In the genomic region with DNA sequence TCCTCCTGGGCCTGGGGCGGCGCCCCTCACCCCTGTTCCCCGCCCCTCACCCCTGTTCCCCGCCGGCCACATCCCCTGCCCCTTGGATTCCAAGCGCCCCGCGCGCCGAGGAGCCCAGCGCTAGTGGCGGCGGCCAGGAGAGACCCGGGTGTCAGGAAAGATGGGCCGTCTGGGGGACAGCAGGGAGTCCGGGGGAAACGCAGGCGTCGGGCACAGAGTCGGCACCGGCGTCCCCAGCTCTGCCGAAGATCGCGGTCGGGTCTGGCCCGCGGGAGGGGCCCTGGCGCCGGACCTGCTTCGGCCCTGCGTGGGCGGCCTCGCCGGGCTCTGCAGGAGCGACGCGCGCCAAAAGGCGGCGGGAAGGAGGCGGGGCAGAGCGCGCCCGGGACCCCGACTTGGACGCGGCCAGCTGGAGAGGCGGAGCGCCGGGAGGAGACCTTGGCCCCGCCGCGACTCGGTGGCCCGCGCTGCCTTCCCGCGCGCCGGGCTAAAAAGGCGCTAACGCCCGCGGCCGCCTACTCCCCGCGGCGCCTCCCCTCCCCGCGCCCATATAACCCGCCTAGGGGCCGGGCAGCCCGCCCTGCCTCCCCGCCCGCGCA, we compare ENCODE assay signal across 8 cellular contexts. TPM values are rescaled to one million over a fixed set of nuclear protein-coding genes. Genes with fewer than 3 reads are reported as not detected.
DNase-seq lines count a peak whose midpoint lies in the region; ATAC-seq and TF ChIP-seq lines count a peak whose summit lies in the region.

TP73 (plus strand) TSS at position 578 of the 599 bp plus-strand sequence. CDS start 29,850 bp downstream, outside the sequence.

- H3K9me3 Mint-ChIP-seq in CD4-positive, CD25-positive, alpha-beta regulatory T cell = peaks cover 0 to 4% (median 0%) of the 10 kb centered on the region in 7 donors

- no peaks in the 10 kb centered on the region for H4K20me1 ChIP-seq in smooth muscle cell (ENCODE audit: low read depth)

- TF ChIP-seq POLR2A in esophagus squamous epithelium (IDR thresholded peaks at IDR 0.05) = no peak

- H3K4me3 Mint-ChIP-seq in CD4-positive, CD25-positive, alpha-beta regulatory T cell = peak within 1 kb of the TSS; percentile 48 to 80 (median 70)

- peaks cover 38% of the 10 kb centered on the region for H3K4me1 ChIP-seq in CD4-positive, CD25-positive, alpha-beta regulatory T cell (ENCODE audit: control insufficient read depth, insufficient read depth, low read length, poor library complexity, severe bottlenecking)
- H3K4me1 ChIP-seq in Panc1 (ENCODE audit: control insufficient read depth, insufficient read depth, low read length) (peaks cover 11% of the 10 kb centered on the region), esophagus squamous epithelium (peaks cover 29 to 52% (median 37%) of the 10 kb centered on the region in 3 donors), smooth muscle cell (ENCODE audit: low read depth) (peaks cover 6% of the 10 kb centered on the region)

- H3K27ac Mint-ChIP-seq in CD4-positive, CD25-positive, alpha-beta regulatory T cell = peak within 1 kb of the TSS in 1 of 3 donors; percentile 11

- peaks cover 4% of the 10 kb centered on the region for H3K27me3 ChIP-seq in CD4-positive, CD25-positive, alpha-beta regulatory T cell (ENCODE audit: control insufficient read depth, insufficient read depth, low read length)
- H3K27me3 ChIP-seq in Panc1 (ENCODE audit: control insufficient read depth, insufficient read depth, low read length) (no peaks in the 10 kb centered on the region), esophagus squamous epithelium (peaks cover 12 to 68% (median 20%) of the 10 kb centered on the region in 4 donors), smooth muscle cell (ENCODE audit: low read depth) (peaks cover 68% of the 10 kb centered on the region)

- no peak within 1 kb of the TSS for H3K27ac ChIP-seq in CD4-positive, CD25-positive, alpha-beta regulatory T cell (ENCODE audit: insufficient read depth, low read length, poor library complexity, severe bottlenecking)
- H3K27ac ChIP-seq in Panc1 (ENCODE audit: low read length) (no peak within 1 kb of the TSS), esophagus squamous epithelium (no peak within 1 kb of the TSS), smooth muscle cell (ENCODE audit: low read depth) (no peak within 1 kb of the TSS)

- H3K36me3 Mint-ChIP-seq in CD4-positive, CD25-positive, alpha-beta regulatory T cell = no peaks in the 10 kb centered on the region

- H3K4me3 ChIP-seq in CD4-positive, CD25-positive, alpha-beta regulatory T cell (ENCODE audit: low read depth, low read length) = no peak within 1 kb of the TSS
- H3K4me3 ChIP-seq in Panc1 (ENCODE audit: low read depth in 2 of 2, low read length in 2 of 2) (peak within 1 kb of the TSS; percentile 48 to 49), esophagus squamous epithelium (peak within 1 kb of the TSS; percentile 12 to 77 (median 49)), smooth muscle cell (peak within 1 kb of the TSS; percentile 16)

- no peak within 1 kb of the TSS for H3K9ac ChIP-seq in smooth muscle cell (ENCODE audit: low read depth)

- intact Hi-C loops in Panc1 (cut with micrococcal nuclease; ENCODE audit: unreplicated experiment) (loop anchor here (10.0 kb wide), 1 partner anchor 73 kb away; no protein-coding TSS in a partner anchor), esophagus squamous epithelium (cut with DNase I) (no loop called here)

- CTCF ChIA-PET in Panc1 (lab: Charles Lee) = interaction anchor here (1.4 kb wide), 1 partner anchor 44 kb away, joined by 5 read pairs; no protein-coding TSS in a partner anchor

- no peak for DNase-seq in CD4-positive, CD25-positive, alpha-beta regulatory T cell
- DNase-seq in Panc1 (ENCODE audit: low read depth, low spot score) (no peak), esophagus squamous epithelium (lab: John Stamatoyannopoulos, UW) (no peak), smooth muscle cell (lab: John Stamatoyannopoulos, UW; ENCODE audit: unreplicated experiment) (no peak), omental fat pad (ENCODE audit: low spot score) (no peak), mucosa of gallbladder (ENCODE audit: low spot score) (no peak)

- H2AFZ ChIP-seq in smooth muscle cell (ENCODE audit: low read depth) = no peak within 1 kb of the TSS

- H3K4me2 ChIP-seq in smooth muscle cell = peak within 1 kb of the TSS; percentile 94

- no peak for ATAC-seq in CD4-positive, CD25-positive, alpha-beta regulatory T cell (ENCODE audit: low read depth in 2 of 2)
- ATAC-seq in GM19035 (IDR thresholded peaks at IDR 0.05; ENCODE audit: unreplicated experiment) (peak; percentile 31), Panc1 (peak; percentile 54), omental fat pad (ENCODE audit: low FRiP score) (no peak), HG02763 (IDR thresholded peaks at IDR 0.05; ENCODE audit: unreplicated experiment) (no peak)

- 0% methylated on average over 14 of the region's 77 CpGs; no CpG with 5 or more reads in 1 of the 2 donors for WGBS in esophagus squamous epithelium, 2 donors
- 1% methylated on average over 25 of the region's 77 CpGs for WGBS in smooth muscle cell (ENCODE audit: low lambda C conversion rate)

- no TSS peak for BruUV-seq in Panc1 (replicated peaks; lab: Mats Ljungman, UMichigan)

- peaks cover 8 to 28% (median 24%) of the 10 kb centered on the region in 4 donors for H3K4me1 Mint-ChIP-seq in CD4-positive, CD25-positive, alpha-beta regulatory T cell

- no peaks in the 10 kb centered on the region for H3F3A ChIP-seq in smooth muscle cell (ENCODE audit: low read depth)

- H3K9me3 ChIP-seq in CD4-positive, CD25-positive, alpha-beta regulatory T cell (ENCODE audit: control insufficient read depth in 2 of 2, low read length in 2 of 2) = no peaks in the 10 kb centered on the region
- no peaks in the 10 kb centered on the region for H3K9me3 ChIP-seq in Panc1 (ENCODE audit: control insufficient read depth, insufficient read depth, low read depth, low read length)
- no peaks in the 10 kb centered on the region for H3K9me3 ChIP-seq in esophagus squamous epithelium
- no peaks in the 10 kb centered on the region for H3K9me3 ChIP-seq in smooth muscle cell (replicated peaks; ENCODE audit: low read depth)

- POLR2A ChIA-PET in Panc1 (lab: Charles Lee) = no interaction called here

- peaks cover 1% of the 10 kb centered on the region for H3K36me3 ChIP-seq in CD4-positive, CD25-positive, alpha-beta regulatory T cell (ENCODE audit: control insufficient read depth, insufficient read depth, low read length)
- H3K36me3 ChIP-seq in Panc1 (ENCODE audit: control insufficient read depth, insufficient read depth, low read length) (no peaks in the 10 kb centered on the region; the same call in none of the 2 replicates), esophagus squamous epithelium (peaks cover 0 to 10% (median 4%) of the 10 kb centered on the region in 3 donors), smooth muscle cell (ENCODE audit: low read depth) (no peaks in the 10 kb centered on the region)

- in situ Hi-C loops in Panc1 (cut with HindIII; ENCODE audit: low pct_unique_long_range_greater_than_20kb, low sequenced_read_pairs) = no loop called here

- no peaks in the 10 kb centered on the region for H3K79me2 ChIP-seq in smooth muscle cell (ENCODE audit: low read depth)

- H3K27me3 Mint-ChIP-seq in CD4-positive, CD25-positive, alpha-beta regulatory T cell = peaks cover 51% of the 10 kb centered on the region

- no peak for TF ChIP-seq CTCF in Panc1 (IDR thresholded peaks at IDR 0.05)
- no peak for TF ChIP-seq CTCF in esophagus squamous epithelium (IDR thresholded peaks at IDR 0.05)
- no peak for TF ChIP-seq CTCF in smooth muscle cell (IDR thresholded peaks at IDR 0.05; ENCODE audit: borderline replicate concordance, insufficient read depth, poor library complexity, severe bottlenecking)
- no peak for TF ChIP-seq CTCF in omental fat pad (IDR thresholded peaks at IDR 0.05)

RNA-seq across cellular contexts. Expression of gene TP73, which starts in this region (rescaled TPM):
- total RNA-seq in CD4-positive, CD25-positive, alpha-beta regulatory T cell = not detected
- under 1 TPM in 2 of 4 donors, not detected in 2; 0.08 to 0.12 TPM for polyA plus RNA-seq in CD4-positive, CD25-positive, alpha-beta regulatory T cell
- 4.7 TPM for total RNA-seq in Panc1 (2021; ENCODE audit: unreplicated experiment)
- 3.2 TPM for polyA plus RNA-seq in Panc1 (2012; ENCODE audit: insufficient read length)
- total RNA-seq in esophagus squamous epithelium = 1 to 10 TPM; 4.9 to 8.8 (median 7.0) TPM
- total RNA-seq in smooth muscle cell = 0.04 and 0.22 TPM in 2 replicates
- polyA plus RNA-seq in smooth muscle cell = 0.50 TPM in 1 of 2 replicates, not detected in the other
- total RNA-seq in omental fat pad = not detected
- total RNA-seq in mucosa of gallbladder = 0.17 TPM

Comparison
In these comparisons a context has a peak if more than half of its experiments do, and no peak if none do; other contexts are left out.
1. ATAC-seq: peak in GM19035 (single experiment) and Panc1 (single experiment); none in CD4-positive, CD25-positive, alpha-beta regulatory T cell (0 of 2), omental fat pad (single experiment) and HG02763 (single experiment).